In genomic region chr2:178153878-178154277, GRCh38 we compare ENCODE assay signal across 1 cellular context. TPM values are rescaled to one million over a fixed set of nuclear protein-coding genes. Genes with fewer than 3 reads are reported as not detected.
"Had no signal": no experiment of that assay in that cellular context is flagged by ENCODE, and none has a peak within 500 bp of the region (broad histone marks: within the 10 kb centered on the region; RNA-seq: fewer than 3 reads in every experiment).

No MANE protein-coding gene starts in this region.

RNA-seq across cellular contexts. Expression of gene OSBPL6, which starts 40.4 kb away (rescaled TPM):
- total RNA-seq: activated B cell treated with CpG ODN at 0.5 μM for 24 hours had no signal
